ENCODE assay signal across 7 cellular contexts in genomic region chr14:35779368-35779767, GRCh38.
"Had no signal": no experiment of that assay in that cellular context is flagged by ENCODE, and none has a peak within 500 bp of the region (broad histone marks: within the 10 kb centered on the region; RNA-seq: fewer than 3 reads in every experiment).

No MANE protein-coding gene starts in this region.

- DNase-seq: GDM1, GF-D8 had no signal

- ATAC-seq: GM12878 had no signal

- FAIRE-seq: GM12878, GM12891, GM12892, GM18507, GM19239 had no signal
